Comparison of ENCODE assay signal across 8 cellular contexts in genomic region chr9:137550241-137550621, GRCh38. TPM values are rescaled to one million over a fixed set of nuclear protein-coding genes. Genes with fewer than 3 reads are reported as not detected.
DNase-seq lines count a peak whose midpoint lies in the region; ATAC-seq and TF ChIP-seq lines count a peak whose summit lies in the region.

TSS of gene PNPLA7 (minus strand) at chr9:137550402. CDS start at chr9:137550197, 205 bp downstream.

- no TSS peak for BruUV-seq in PC-3 (replicated peaks; lab: Mats Ljungman, UMichigan)

- H3K4me3 ChIP-seq in PC-3 (ENCODE audit: low read length) (peak within 1 kb of the TSS; percentile 66), mucosa of stomach (ENCODE audit: low read length) (peak within 1 kb of the TSS; percentile 32)

- no peaks in the 10 kb centered on the region for H3F3A ChIP-seq in PC-3 (ENCODE audit: low read length, unreplicated experiment)

- POLR2A ChIA-PET in PC-3 (lab: Charles Lee; ENCODE audit: unreplicated experiment) = interaction anchor here (0.5 to 0.6 kb wide), 2 partner anchors 14 to 104 kb away, joined by 4 to 5 read pairs; no protein-coding TSS in a partner anchor

- H3K36me3 Mint-ChIP-seq in IgD-negative memory B cell = peaks cover 3% of the 10 kb centered on the region

- H3K9me2 ChIP-seq in PC-3 (replicated peaks; ENCODE audit: low read length) = no peaks in the 10 kb centered on the region

- H4K20me1 ChIP-seq in PC-3 (ENCODE audit: low read length) = no peaks in the 10 kb centered on the region

- H3K9me3 Mint-ChIP-seq in IgD-negative memory B cell = no peaks in the 10 kb centered on the region

- no peak for TF ChIP-seq CTCF in PC-3 (conservative IDR thresholded peaks at IDR 0.05; ENCODE audit: low read depth, low read length)

- H3K9ac ChIP-seq in PC-3 (ENCODE audit: low read length) = peak within 1 kb of the TSS; percentile 48
- H3K9ac ChIP-seq in mucosa of stomach (ENCODE audit: low read length) = peak within 1 kb of the TSS; percentile 59

- H3K36me3 ChIP-seq in PC-3 (ENCODE audit: low read depth, low read length) (no peaks in the 10 kb centered on the region), mucosa of stomach (ENCODE audit: control insufficient read depth, insufficient read depth, low read length) (no peaks in the 10 kb centered on the region)

- ATAC-seq in PC-3 = peak; percentile 68

- H3K4me1 ChIP-seq in PC-3 (ENCODE audit: insufficient read depth, low read length) (peaks cover 7% of the 10 kb centered on the region), mucosa of stomach (ENCODE audit: control insufficient read depth, insufficient read depth, low read length) (peaks cover 13% of the 10 kb centered on the region)

- peaks cover 16 to 19% (median 17%) of the 10 kb centered on the region in 3 donors for H3K4me1 Mint-ChIP-seq in IgD-negative memory B cell

- peak within 1 kb of the TSS; percentile 67; the same call in 1 of the 2 replicates for H2AFZ ChIP-seq in PC-3 (ENCODE audit: low read length)

- peak within 1 kb of the TSS; percentile 37; the same call in 1 of the 2 replicates for H3K27ac ChIP-seq in PC-3 (ENCODE audit: low read length)

- H3K4me2 ChIP-seq in PC-3 (ENCODE audit: low read length) = peak within 1 kb of the TSS; percentile 83

- H3K27me3 ChIP-seq in PC-3 (ENCODE audit: low read length) (no peaks in the 10 kb centered on the region), mucosa of stomach (ENCODE audit: control insufficient read depth, insufficient read depth, low read length) (no peaks in the 10 kb centered on the region)

- peak; percentile 84 for DNase-seq in COLO829 (ENCODE audit: low spot score)
- DNase-seq in PC-3 = peak; percentile 84
- DNase-seq in activated T-helper 1 cell treated with anti-CD3 and anti-CD28 coated beads, Interleukin-2, amount 50 U/mL, for 16 hours (ENCODE audit: low read depth in 1 of 2, low spot score in 1 of 2) = peak; percentile 26
- peak; percentile 68 for DNase-seq in fibroblast of gingiva (ENCODE audit: low read depth)
- peak; percentile 41 for DNase-seq in stromal cell of bone marrow (ENCODE audit: low read depth)
- no peak for DNase-seq in amniotic stem cell (lab: John Stamatoyannopoulos, UW)

- peak within 1 kb of the TSS; percentile 60 to 94 (median 85) for H3K27ac Mint-ChIP-seq in IgD-negative memory B cell

- H3K79me2 ChIP-seq in PC-3 (ENCODE audit: low read length) = peaks cover 16% of the 10 kb centered on the region

- CTCF ChIA-PET in PC-3 (lab: Charles Lee) = interaction anchor here (0.5 to 1.3 kb wide), 2 partner anchors 15 to 41 kb away, joined by 3 to 10 read pairs; no protein-coding TSS in a partner anchor

- no peaks in the 10 kb centered on the region for H3K27me3 Mint-ChIP-seq in IgD-negative memory B cell

- intact Hi-C loops in PC-3 (cut with micrococcal nuclease) = loop anchor here (10.0 kb wide), 1 partner anchor 55 kb away; the partner anchor contains the start of gene ARRDC1

- peak within 1 kb of the TSS; percentile 89 to 96 (median 94) for H3K4me3 Mint-ChIP-seq in IgD-negative memory B cell

- no peaks in the 10 kb centered on the region for H3K9me3 ChIP-seq in PC-3 (ENCODE audit: low read length)
- no peaks in the 10 kb centered on the region for H3K9me3 ChIP-seq in mucosa of stomach (ENCODE audit: control insufficient read depth, low read length)

RNA-seq across cellular contexts. Expression of gene PNPLA7, which starts in this region (rescaled TPM):
- polyA plus RNA-seq in IgD-negative memory B cell = 2.7 TPM
- total RNA-seq in PC-3 (2014; rRNA removed) = 0.77 and 0.81 TPM in 2 replicates

Comparison
In these comparisons a context has a peak if more than half of its experiments do, and no peak if none do; other contexts are left out.
1. Peak in DNase-seq, ATAC-seq, H3K4me3 ChIP-seq, H3K27ac ChIP-seq, H3K9ac ChIP-seq and H3K4me2 ChIP-seq in PC-3; RNA of the gene not detected or under 1 TPM.